In genomic region chr4:102501635-102502382, GRCh38 we compare ENCODE assay signal across 8 cellular contexts. TPM values are rescaled to one million over a fixed set of nuclear protein-coding genes. Genes with fewer than 3 reads are reported as not detected.
DNase-seq lines count a peak whose midpoint lies in the region; ATAC-seq and TF ChIP-seq lines count a peak whose summit lies in the region.

No MANE protein-coding gene starts in this region.

- H3K9me2 ChIP-seq in DOHH2 (replicated peaks; ENCODE audit: control insufficient read depth, low read length): no peaks in the 10 kb centered on the region

- POLR2A ChIA-PET in IMR-90 (lab: Charles Lee; ENCODE audit: unreplicated experiment): interaction anchor here (0.6 kb wide), 1 partner anchor 53 kb away, joined by 3 read pairs; no protein-coding TSS in a partner anchor

- peak overlapping the region; percentile 95 for H2AK9ac ChIP-seq in IMR-90 (replicated peaks; ENCODE audit: low read depth, low read length, poor library complexity)

- DNase-seq in IMR-90: peak; percentile 76
- peak; percentile 83 to 85 for DNase-seq in SJCRH30
- DNase-seq in activated naive CD4-positive, alpha-beta T cell treated with anti-CD3 and anti-CD28 coated beads, Interleukin-2, amount 10 ng/mL, durations not matched to agents 7 days and 5 days: peak; percentile 74
- peak; percentile 65 for DNase-seq in germinal center (ENCODE audit: low spot score)
- peak in 54 of 56 donors; percentile 15 to 88 (median 68) for DNase-seq in nucleus accumbens (lab: John Stamatoyannopoulos, UW)
- peak; percentile 78 to 80 for DNase-seq in thyroid gland

- no peak for TF ChIP-seq RAD21 in IMR-90 (IDR thresholded peaks at IDR 0.05; ENCODE audit: low read length)

- intact Hi-C loops in IMR-90 (cut with micrococcal nuclease) (loop anchor here (1.0 to 10.0 kb wide), 6 partner anchors 50 to 510 kb away; partner anchors contain the start of gene UBE2D3), thyroid gland (cut with DNase I) (no loop called here)

- H3K4me1 ChIP-seq in DOHH2 (ENCODE audit: control insufficient read depth, low read length) (peaks cover 28% of the 10 kb centered on the region), IMR-90 (ENCODE audit: control insufficient read depth, insufficient read depth, low read length) (peaks cover 3% of the 10 kb centered on the region; the same call in 1 of the 2 replicates), SJCRH30 (peaks cover 6% of the 10 kb centered on the region), thyroid gland (peaks cover 25 to 28% of the 10 kb centered on the region in 2 donors)

- peaks cover 26% of the 10 kb centered on the region for H3K36me3 Mint-ChIP-seq in activated naive CD4-positive, alpha-beta T cell treated with anti-CD3 and anti-CD28 coated beads, Interleukin-2, amount 10 ng/mL, durations not matched to agents 7 days and 5 days

- H3K4me2 ChIP-seq in DOHH2 (ENCODE audit: low read length) (peak overlapping the region; percentile 96), IMR-90 (ENCODE audit: low read depth, low read length) (peak overlapping the region; percentile 85)

- H3F3A ChIP-seq in DOHH2 (ENCODE audit: control insufficient read depth, insufficient read depth): no peaks in the 10 kb centered on the region

- TF ChIP-seq POLR2A in IMR-90 (IDR thresholded peaks at IDR 0.05; ENCODE audit: low read depth, low read length): peak; percentile 33
- peak in 1 of 2 donors; percentile 61 for TF ChIP-seq POLR2A in thyroid gland (IDR thresholded peaks at IDR 0.05)

- in situ Hi-C loops in IMR-90 (cut with MboI; ENCODE audit: low sequenced_read_pairs): no loop called here

- H2BK120ac ChIP-seq in IMR-90 (ENCODE audit: low read depth, low read length): peak overlapping the region; percentile 23

- peak; percentile 32 for ATAC-seq in GM21576 (IDR thresholded peaks at IDR 0.05; ENCODE audit: unreplicated experiment)
- ATAC-seq in IMR-90 (ENCODE audit: low read depth): peak; percentile 77

- peak overlapping the region; percentile 24; the same call in 2 of the 3 replicates for H2BK15ac ChIP-seq in IMR-90 (ENCODE audit: low read depth, low read length)

- peak overlapping the region; percentile 90 for H4K91ac ChIP-seq in IMR-90 (ENCODE audit: insufficient read depth, low read depth, low read length)

- peaks cover 28% of the 10 kb centered on the region for H3K36me3 ChIP-seq in DOHH2 (ENCODE audit: control insufficient read depth, low read length)
- no peaks in the 10 kb centered on the region for H3K36me3 ChIP-seq in IMR-90 (ENCODE audit: control insufficient read depth, insufficient read depth, low read length)
- H3K36me3 ChIP-seq in SJCRH30: 0 out of 2 replicates have a peak, but pooled peaks cover 2% of the 10 kb centered on the region
- H3K36me3 ChIP-seq in thyroid gland: no peaks in the 10 kb centered on the region

- H2BK5ac ChIP-seq in IMR-90 (ENCODE audit: low read depth, low read length, poor library complexity, severe bottlenecking): peak overlapping the region; percentile 90

- peaks cover 52% of the 10 kb centered on the region for H3K79me2 ChIP-seq in DOHH2 (ENCODE audit: control insufficient read depth, low read length)

- no peaks in the 10 kb centered on the region for H3K9me3 ChIP-seq in DOHH2 (ENCODE audit: control insufficient read depth, insufficient read depth, low read length)
- no peaks in the 10 kb centered on the region for H3K9me3 ChIP-seq in IMR-90 (ENCODE audit: control insufficient read depth, insufficient read depth, low read length)
- no peaks in the 10 kb centered on the region for H3K9me3 ChIP-seq in SJCRH30 (replicated peaks)
- no peaks in the 10 kb centered on the region for H3K9me3 ChIP-seq in thyroid gland

- no CpG with 5 or more reads among the region's 63 CpGs for WGBS in IMR-90 (ENCODE audit: extremely low coverage in 2 of 2, insufficient read length in 1 of 2), 2 experiments
- WGBS in thyroid gland, 2 donors: 1% methylated on average over 26 to 28 of the region's 63 CpGs

- H3K4me3 ChIP-seq in DOHH2 (ENCODE audit: low read length) (peak overlapping the region; percentile 85), IMR-90 (ENCODE audit: insufficient read depth, low read depth, low read length) (peak overlapping the region; percentile 70), SJCRH30 (peak overlapping the region; percentile 97), thyroid gland (replicated peaks in 1 of 3) (peak overlapping the region; percentile 63 to 86 (median 75))

- H4K8ac ChIP-seq in IMR-90 (ENCODE audit: low read depth in 2 of 2, low read length in 2 of 2): peak overlapping the region; percentile 61 to 80

- H3K79me1 ChIP-seq in IMR-90 (ENCODE audit: low read depth in 1 of 2, low read length in 2 of 2): peaks cover 8 to 31% of the 10 kb centered on the region in 2 experiments

- CTCF ChIA-PET in IMR-90 (lab: Yijun Ruan, JAX): interaction anchor here (0.7 kb wide), 1 partner anchor 127 kb away, joined by 3 read pairs; no protein-coding TSS in a partner anchor
- CTCF ChIA-PET in activated naive CD4-positive, alpha-beta T cell treated with anti-CD3 and anti-CD28 coated beads, Interleukin-2, amount 10 ng/mL, durations not matched to agents 7 days and 5 days (lab: Charles Lee): interaction anchor here (1.0 to 4.0 kb wide), 3 partner anchors 23 to 77 kb away, joined by 3 to 17 read pairs (median 4); no protein-coding TSS in a partner anchor

- peak overlapping the region; percentile 84 for H3K27ac ChIP-seq in DOHH2 (ENCODE audit: low read depth, low read length)
- peak overlapping the region; percentile 86 for H3K27ac ChIP-seq in IMR-90 (ENCODE audit: insufficient read depth, low read length)
- H3K27ac ChIP-seq in SJCRH30: peak overlapping the region; percentile 95
- peak overlapping the region; percentile 95 to 98 (median 98) for H3K27ac ChIP-seq in thyroid gland

- peak overlapping the region; percentile 58 for H3K4ac ChIP-seq in IMR-90 (ENCODE audit: low read depth, low read length)

- H2AFZ ChIP-seq in IMR-90 (replicated peaks; ENCODE audit: low read length, poor library complexity): peak overlapping the region; percentile 85

- H3K56ac ChIP-seq in IMR-90 (ENCODE audit: extremely low read depth, insufficient read depth, low read length): peak overlapping the region; percentile 89

- H4K20me1 ChIP-seq in DOHH2 (ENCODE audit: control insufficient read depth, insufficient read depth, low read depth, low read length) (peaks cover 10% of the 10 kb centered on the region), IMR-90 (ENCODE audit: insufficient read depth, low read length) (peaks cover 5% of the 10 kb centered on the region; the same call in 1 of the 2 replicates)

- BruUV-seq in IMR-90 (replicated peaks; lab: Mats Ljungman, UMichigan): no TSS peak

- H3K18ac ChIP-seq in IMR-90 (ENCODE audit: low read depth, low read length): peak overlapping the region; percentile 31

- H3K4me1 Mint-ChIP-seq in activated naive CD4-positive, alpha-beta T cell treated with anti-CD3 and anti-CD28 coated beads, Interleukin-2, amount 10 ng/mL, durations not matched to agents 7 days and 5 days: peaks cover 32% of the 10 kb centered on the region

- peak overlapping the region; percentile 31; the same call in 1 of the 2 replicates for H3K23ac ChIP-seq in IMR-90 (ENCODE audit: low read depth, low read length)

- peaks cover 2% of the 10 kb centered on the region for H3K9me3 Mint-ChIP-seq in activated naive CD4-positive, alpha-beta T cell treated with anti-CD3 and anti-CD28 coated beads, Interleukin-2, amount 10 ng/mL, durations not matched to agents 7 days and 5 days

- TF ChIP-seq CTCF in DOHH2 (IDR thresholded peaks at IDR 0.05; ENCODE audit: low read depth, low read length, poor library complexity, severe bottlenecking) (no peak), IMR-90 (conservative IDR thresholded peaks at IDR 0.05; ENCODE audit: low read depth, low read length) (no peak), thyroid gland (IDR thresholded peaks at IDR 0.05) (no peak)

- peak overlapping the region; percentile 81 for H3K9ac ChIP-seq in IMR-90 (ENCODE audit: low read depth, low read length)

- 0 out of 2 replicates have a peak overlapping the region, but pooled peaks have one; percentile 38 for H3K14ac ChIP-seq in IMR-90 (replicated peaks; ENCODE audit: low read depth, low read length)

- H2BK20ac ChIP-seq in IMR-90 (ENCODE audit: low read depth, low read length): no peak overlapping the region

- H3K4me3 Mint-ChIP-seq in activated naive CD4-positive, alpha-beta T cell treated with anti-CD3 and anti-CD28 coated beads, Interleukin-2, amount 10 ng/mL, durations not matched to agents 7 days and 5 days: peak overlapping the region; percentile 93

- peak overlapping the region; percentile 94 for H3K27ac Mint-ChIP-seq in activated naive CD4-positive, alpha-beta T cell treated with anti-CD3 and anti-CD28 coated beads, Interleukin-2, amount 10 ng/mL, durations not matched to agents 7 days and 5 days

- no peaks in the 10 kb centered on the region for H3K9me1 ChIP-seq in IMR-90 (ENCODE audit: insufficient read depth, low read length)

- no peaks in the 10 kb centered on the region for H3K27me3 Mint-ChIP-seq in activated naive CD4-positive, alpha-beta T cell treated with anti-CD3 and anti-CD28 coated beads, Interleukin-2, amount 10 ng/mL, durations not matched to agents 7 days and 5 days

- H2AK5ac ChIP-seq in IMR-90 (ENCODE audit: low read depth, low read length): no peak overlapping the region

- dilution Hi-C loops in IMR-90 (cut with HindIII; ENCODE audit: low sequenced_read_pairs, unreplicated experiment): no loop called here

- no peaks in the 10 kb centered on the region for H3K27me3 ChIP-seq in DOHH2 (ENCODE audit: control insufficient read depth, low read length)
- H3K27me3 ChIP-seq in IMR-90 (ENCODE audit: control insufficient read depth, insufficient read depth, low read length): no peaks in the 10 kb centered on the region
- H3K27me3 ChIP-seq in SJCRH30: no peaks in the 10 kb centered on the region
- no peaks in the 10 kb centered on the region for H3K27me3 ChIP-seq in thyroid gland

- H4K5ac ChIP-seq in IMR-90 (ENCODE audit: low read depth, low read length): peak overlapping the region; percentile 22; the same call in 1 of the 2 replicates

TF ChIP-seq in IMR-90, 13 proteins besides CTCF, POLR2A, EP300 and RAD21 (continues in another document):
- TF ChIP-seq RFX5 (IDR thresholded peaks at IDR 0.05; ENCODE audit: low read depth, low read length) (no peak), RCOR1 (IDR thresholded peaks at IDR 0.05; ENCODE audit: insufficient replicate concordance, low read length) (no peak)
- TF ChIP-seq, protein P1, sequence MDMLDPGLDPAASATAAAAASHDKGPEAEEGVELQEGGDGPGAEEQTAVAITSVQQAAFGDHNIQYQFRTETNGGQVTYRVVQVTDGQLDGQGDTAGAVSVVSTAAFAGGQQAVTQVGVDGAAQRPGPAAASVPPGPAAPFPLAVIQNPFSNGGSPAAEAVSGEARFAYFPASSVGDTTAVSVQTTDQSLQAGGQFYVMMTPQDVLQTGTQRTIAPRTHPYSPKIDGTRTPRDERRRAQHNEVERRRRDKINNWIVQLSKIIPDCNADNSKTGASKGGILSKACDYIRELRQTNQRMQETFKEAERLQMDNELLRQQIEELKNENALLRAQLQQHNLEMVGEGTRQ (IDR thresholded peaks at IDR 0.05; ENCODE audit: low read depth, low read length): 0 out of 2 replicates have a peak, but pooled peaks have one; percentile 2

RNA-seq across cellular contexts. Expression of gene NFKB1, which starts 0.7 kb away (rescaled TPM):
- total RNA-seq in IMR-90 (2012; rRNA removed): 23.6 and 24.6 TPM in 2 replicates
- 16.3 and 19.8 TPM in 2 replicates for polyA plus RNA-seq in IMR-90 (2012; rRNA removed)
- 11.9 and 13.2 TPM in 2 replicates for polyA plus RNA-seq in IMR-90 (2012; cell fraction: cytosol; rRNA removed)
- polyA plus RNA-seq in IMR-90 (2012; cell fraction: nucleus; rRNA removed; ENCODE audit: low replicate concordance): 18.9 and 34.9 TPM in 2 replicates
- total RNA-seq in SJCRH30 (2014; rRNA removed; shearing (Covaris generic)): 33.6 and 34.2 TPM in 2 replicates
- total RNA-seq in thyroid gland: 10 to 100 TPM; 33.5 to 50.0 (median 41.8) TPM

Comparison
In these comparisons a context has a peak if more than half of its experiments do, and no peak if none do; other contexts are left out.
1. Peak in every context shown above with its lines: DNase-seq, ATAC-seq, H3K4me3 ChIP-seq and H3K27ac ChIP-seq.